Comparison of ENCODE assay signal across 10 cellular contexts in the genomic region with DNA sequence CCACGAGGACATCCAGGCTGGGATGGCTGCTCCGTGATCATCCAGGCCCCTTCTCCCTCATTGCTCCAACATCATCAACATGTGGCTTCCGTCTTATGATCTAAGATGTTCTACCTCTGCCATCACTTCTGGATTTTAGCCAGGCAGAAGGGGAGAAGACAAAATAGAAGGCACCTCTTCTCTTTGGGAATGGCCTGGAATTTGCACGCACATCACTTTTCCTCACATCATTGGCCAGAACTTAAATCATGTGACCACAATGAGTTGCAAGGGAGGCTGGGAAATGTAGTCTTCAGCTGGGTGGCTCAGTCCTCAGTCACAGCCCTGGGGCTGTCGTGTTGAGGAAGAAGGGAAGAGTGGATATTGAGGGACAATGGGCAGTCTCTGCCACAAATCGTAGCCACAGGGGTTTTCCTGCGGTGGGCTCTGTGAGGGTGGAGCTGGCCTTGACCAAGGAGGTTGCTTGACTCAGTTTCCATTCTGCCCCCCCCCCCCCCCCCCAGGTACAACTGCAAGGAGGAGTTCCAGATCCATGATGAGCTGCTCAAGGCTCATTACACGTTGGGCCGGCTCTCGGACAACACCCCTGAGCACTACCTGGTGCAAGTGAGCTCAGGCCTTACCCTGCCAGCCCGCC. TPM values are rescaled to one million over a fixed set of nuclear protein-coding genes. Genes with fewer than 3 reads are reported as not detected.
DNase-seq lines count a peak whose midpoint lies in the region; ATAC-seq, FAIRE-seq and TF ChIP-seq lines count a peak whose summit lies in the region.
"Had no signal": no experiment of that assay in that cellular context is flagged by ENCODE, and none has a peak within 500 bp of the region (broad histone marks: within the 10 kb centered on the region; RNA-seq: fewer than 3 reads in every experiment).

No MANE protein-coding gene starts in this region.

- H3K27me3 ChIP-seq in K562 (ENCODE audit: control insufficient read depth in 2 of 2, insufficient read depth in 2 of 2, low read length in 2 of 2) (peaks cover 2 to 38% of the 10 kb centered on the region in 2 experiments; a peak in 3 of 5 replicates), right lobe of liver (no peaks in the 10 kb centered on the region)

- in situ Hi-C loops in K562 (cut with MboI), result no loop called here

- intact Hi-C loops in K562 (cut with micrococcal nuclease), result loop anchor here (5.0 kb wide), 1 partner anchor 52 kb away; a partner anchor contains a TSS
- intact Hi-C loops in right lobe of liver (cut with DNase I), result no loop called here
- intact Hi-C loops in activated T-helper 2 cell treated with anti-CD3 and anti-CD28 coated beads, Interferon-gamma antibody, Interleukin-2, Interleukin-4, amounts not matched to agents 10 μg/mL and 5 μg/mL and 100 μg/mL, durations not matched to agents 14 hours and 24 hours and 36 hours (cut with micrococcal nuclease), result no loop called here

- no TSS peak for BruUV-seq in K562 (replicated peaks; lab: Mats Ljungman, UMichigan)

- FAIRE-seq in K562 (lab: Jason Lieb, UNC), result peak; percentile 99
- FAIRE-seq: endometrium had no signal

- no peak for TF ChIP-seq RAD21 in K562 (CRISPR knock-in tag; conservative IDR thresholded peaks at IDR 0.05 in 1 of 2, IDR thresholded peaks at IDR 0.05 in 1 of 2)

- H3K9me3 Mint-ChIP-seq in activated T-helper 2 cell treated with anti-CD3 and anti-CD28 coated beads, Interferon-gamma antibody, Interleukin-2, Interleukin-4, amounts not matched to agents 10 μg/mL and 5 μg/mL and 100 μg/mL, durations not matched to agents 14 hours and 24 hours and 36 hours, result no peaks in the 10 kb centered on the region
- no peaks in the 10 kb centered on the region for H3K9me3 Mint-ChIP-seq in type B pancreatic cell

- peak overlapping the region; percentile 77 for H3K4me2 ChIP-seq in K562 (ENCODE audit: insufficient read depth, low read length)

- H3K27me3 Mint-ChIP-seq in activated T-helper 2 cell treated with anti-CD3 and anti-CD28 coated beads, Interferon-gamma antibody, Interleukin-2, Interleukin-4, amounts not matched to agents 10 μg/mL and 5 μg/mL and 100 μg/mL, durations not matched to agents 14 hours and 24 hours and 36 hours (ENCODE audit: low read depth), result no peaks in the 10 kb centered on the region
- peaks cover 3% of the 10 kb centered on the region for H3K27me3 Mint-ChIP-seq in type B pancreatic cell

- H3K9me1 ChIP-seq in K562 (ENCODE audit: control insufficient read depth, insufficient read depth, low read length), result no peaks in the 10 kb centered on the region

- H3K9ac ChIP-seq in K562 (ENCODE audit: insufficient read depth in 1 of 2, low read depth in 2 of 2, low read length in 2 of 2), result no peak overlapping the region

- H3K27ac ChIP-seq in K562 (ENCODE audit: extremely low read depth, low read depth, low read length) (no peak overlapping the region), right lobe of liver (no peak overlapping the region)

- H3K9me3 ChIP-seq in K562 (replicated peaks; ENCODE audit: control insufficient read depth, insufficient read depth, low read depth, low read length) (no peaks in the 10 kb centered on the region), right lobe of liver (no peaks in the 10 kb centered on the region)

- H3K4me3 Mint-ChIP-seq in activated T-helper 2 cell treated with anti-CD3 and anti-CD28 coated beads, Interferon-gamma antibody, Interleukin-2, Interleukin-4, amounts not matched to agents 10 μg/mL and 5 μg/mL and 100 μg/mL, durations not matched to agents 14 hours and 24 hours and 36 hours (ENCODE audit: low read depth), result no peak overlapping the region
- H3K4me3 Mint-ChIP-seq in type B pancreatic cell, result no peak overlapping the region

- H3K36me3 Mint-ChIP-seq in activated T-helper 2 cell treated with anti-CD3 and anti-CD28 coated beads, Interferon-gamma antibody, Interleukin-2, Interleukin-4, amounts not matched to agents 10 μg/mL and 5 μg/mL and 100 μg/mL, durations not matched to agents 14 hours and 24 hours and 36 hours (ENCODE audit: low read depth), result no peaks in the 10 kb centered on the region
- H3K36me3 Mint-ChIP-seq in type B pancreatic cell, result peaks cover 3% of the 10 kb centered on the region

- H3K4me1 ChIP-seq in K562 (replicated peaks in 1 of 2; ENCODE audit: control insufficient read depth in 2 of 2, insufficient read depth in 2 of 2, low read length in 2 of 2), result peaks cover 6 to 11% of the 10 kb centered on the region in 2 experiments; a peak in 2 of 5 replicates
- no peaks in the 10 kb centered on the region for H3K4me1 ChIP-seq in right lobe of liver

- CTCF ChIA-PET in K562 (lab: Yijun Ruan, JAX; ENCODE audit: low intra/inter-chr PET ratio), result interaction anchor here (0.6 kb wide), 1 partner anchor 439 kb away, joined by 3 read pairs; no protein-coding TSS in a partner anchor

- POLR2A ChIA-PET in K562 (lab: Yijun Ruan, JAX), result interaction anchor here (0.5 to 1.7 kb wide), 5 partner anchors 13 to 408 kb away, joined by 3 to 6 read pairs (median 3); a partner anchor contains a TSS

- H3K4me3 ChIP-seq in K562 (no peak overlapping the region), right lobe of liver (no peak overlapping the region)

- H3K79me2 ChIP-seq in K562 (ENCODE audit: control insufficient read depth, insufficient read depth, low read length), result no peaks in the 10 kb centered on the region

- ATAC-seq in K562 (peak; percentile 97), right lobe of liver (peak; percentile 14 to 58 (median 43)), GM18870 (IDR thresholded peaks at IDR 0.05; ENCODE audit: unreplicated experiment) (no peak)

- no peak for TF ChIP-seq EP300 in K562 (IDR thresholded peaks at IDR 0.05; ENCODE audit: low read length)

- 24% methylated on average over 11 of the region's 11 CpGs for WGBS in K562 (ENCODE audit: insufficient coverage, low coverage, missing lambda C conversion rate)
- 77% methylated on average over 4 of the region's 11 CpGs for WGBS in right lobe of liver (ENCODE audit: insufficient coverage, low coverage, low lambda C conversion rate, missing lambda C conversion rate)

- peak overlapping the region; percentile 99 for H2AFZ ChIP-seq in K562 (ENCODE audit: low read depth, low read length)

- H4K20me1 ChIP-seq in K562 (replicated peaks; ENCODE audit: control insufficient read depth, insufficient read depth, low read length), result no peaks in the 10 kb centered on the region; the same call in 1 of the 2 replicates

- DNase-seq in EL (peak; percentile 72), HuH-7 (ENCODE audit: low spot score) (peak; percentile 55), K562 (ENCODE audit: extremely low read depth in 1 of 4, low spot score in 3 of 4) (peak; percentile 69 to 81 (median 75)), right lobe of liver (no peak), type B pancreatic cell (ENCODE audit: extremely low spot score, unreplicated experiment) (no peak)
- no peak for DNase-seq in activated T-helper 2 cell treated with anti-CD3 and anti-CD28 coated beads, Interferon-gamma antibody, Interleukin-2, Interleukin-4, amounts not matched to agents 10 μg/mL and 5 μg/mL and 100 μg/mL, durations not matched to agents 14 hours and 24 hours and 36 hours (ENCODE audit: low spot score)
- no peak for DNase-seq in activated CD4-positive, alpha-beta T cell treated with anti-CD3 and anti-CD28 coated beads for 4 hours
- DNase-seq: GOT3 had no signal

- TF ChIP-seq POLR2A in K562 (conservative IDR thresholded peaks at IDR 0.05) (no peak), right lobe of liver (IDR thresholded peaks at IDR 0.05) (no peak)

- no peak overlapping the region for H3K27ac Mint-ChIP-seq in activated T-helper 2 cell treated with anti-CD3 and anti-CD28 coated beads, Interferon-gamma antibody, Interleukin-2, Interleukin-4, amounts not matched to agents 10 μg/mL and 5 μg/mL and 100 μg/mL, durations not matched to agents 14 hours and 24 hours and 36 hours
- no peak overlapping the region for H3K27ac Mint-ChIP-seq in type B pancreatic cell

- no peaks in the 10 kb centered on the region for H3K4me1 Mint-ChIP-seq in activated T-helper 2 cell treated with anti-CD3 and anti-CD28 coated beads, Interferon-gamma antibody, Interleukin-2, Interleukin-4, amounts not matched to agents 10 μg/mL and 5 μg/mL and 100 μg/mL, durations not matched to agents 14 hours and 24 hours and 36 hours (ENCODE audit: low read depth)
- no peaks in the 10 kb centered on the region for H3K4me1 Mint-ChIP-seq in type B pancreatic cell (ENCODE audit: unreplicated experiment)

- H3K36me3 ChIP-seq in K562 (ENCODE audit: control insufficient read depth, insufficient read depth, low read length) (no peaks in the 10 kb centered on the region), right lobe of liver (no peaks in the 10 kb centered on the region)

- no peak for TF ChIP-seq CTCF in K562 (IDR thresholded peaks at IDR 0.05 in 2 of 3, conservative IDR thresholded peaks at IDR 0.05 in 1 of 3; ENCODE audit: insufficient read depth in 2 of 3, low read depth in 1 of 3, low read length in 3 of 3)
- TF ChIP-seq CTCF in right lobe of liver (IDR thresholded peaks at IDR 0.05), result no peak
- no peak for TF ChIP-seq CTCF in type B pancreatic cell (conservative IDR thresholded peaks at IDR 0.05)

TF ChIP-seq in K562, 482 proteins besides CTCF, POLR2A, EP300 and RAD21 (continues in another document):
- peak; percentile 90 for TF ChIP-seq CREM (IDR thresholded peaks at IDR 0.05; ENCODE audit: low read depth)
- TF ChIP-seq TBL1XR1 (IDR thresholded peaks at IDR 0.05; ENCODE audit: low read length in 2 of 2), result no peak

RNA-seq across cellular contexts. Expression of a gene that starts 50.3 kb away (rescaled TPM):
- total RNA-seq in K562 (2011; cell fraction: chromatin; rRNA removed; ENCODE audit: low replicate concordance), result 0.14 and 0.72 TPM in 2 replicates
- total RNA-seq in K562 (2011; cell fraction: nucleolus; rRNA removed), result 0.26 and 0.67 TPM in 2 replicates
- 0.15 and 0.29 TPM in 2 replicates for total RNA-seq in K562 (2011; cell fraction: nucleoplasm; rRNA removed)
- total RNA-seq in K562 (2014; rRNA removed), result 0.09 and 0.16 TPM in 2 replicates
- total RNA-seq in K562 (2014; rRNA removed; fragmentation: Illumina TruSeq; extraction: Trizol), result 0.03 and 0.07 TPM in 2 replicates
- 0.04 and 0.07 TPM in 2 replicates for total RNA-seq in K562 (2015; rRNA removed; fragmentation: Illumina TruSeq; extraction: Trizol)
- total RNA-seq in K562 (2021), result 0.27 and 0.29 TPM in 2 replicates
- polyA plus RNA-seq in K562 (2011; rRNA removed), result 0.13 and 0.26 TPM in 2 replicates
- polyA plus RNA-seq in K562 (2011; cell fraction: cytosol; rRNA removed), result 0.18 and 0.25 TPM in 2 replicates
- 0.53 and 0.81 TPM in 2 replicates for polyA plus RNA-seq in K562 (2011; cell fraction: nucleus; rRNA removed)
- 0.08 and 0.11 TPM in 2 replicates for polyA plus RNA-seq in K562 (2012)
- 0.03 and 0.15 TPM in 2 replicates for polyA plus RNA-seq in K562 (2014; fragmentation: Illumina TruSeq; extraction: Trizol)
- polyA plus RNA-seq in K562 (2014; fragmentation: Nextera tagmentation; extraction: Ambion mirVana), result not detected
- 0.13 and 0.15 TPM in 2 replicates for polyA plus RNA-seq in K562 (2014; rRNA removed)
- 0.15 and 0.25 TPM in 2 replicates for polyA minus RNA-seq in K562 (2011; rRNA and poly(A)+ RNA removed)
- 0.19 TPM in 1 of 2 replicates, not detected in the other for polyA minus RNA-seq in K562 (2011; cell fraction: cytosol; rRNA and poly(A)+ RNA removed)
- polyA minus RNA-seq in K562 (2011; cell fraction: nucleus; rRNA and poly(A)+ RNA removed), result under 0.01 and 0.44 TPM in 2 replicates
- total RNA-seq in right lobe of liver, result 1 to 10 TPM in 4 of 6 experiments, under 1 TPM in 2; 0.81 to 2.9 (median 1.3) TPM
- total RNA-seq in activated T-helper 2 cell treated with anti-CD3 and anti-CD28 coated beads, Interferon-gamma antibody, Interleukin-2, Interleukin-4, amounts not matched to agents 10 μg/mL and 5 μg/mL and 100 μg/mL, durations not matched to agents 14 hours and 24 hours and 36 hours, result 2.1 and 2.3 TPM in 2 replicates
- 0.43 and 9.6 TPM in 2 replicates for total RNA-seq in type B pancreatic cell (ENCODE audit: low replicate concordance)

Comparison
In these comparisons a context has a peak if more than half of its experiments do, and no peak if none do; other contexts are left out.
1. DNase-seq: peak in EL (single experiment), HuH-7 (single experiment) and K562 (4 of 4); none in right lobe of liver (0 of 3), activated T-helper 2 cell treated with anti-CD3 and anti-CD28 coated beads, Interferon-gamma antibody, Interleukin-2, Interleukin-4, amounts not matched to agents 10 μg/mL and 5 μg/mL and 100 μg/mL, durations not matched to agents 14 hours and 24 hours and 36 hours (single experiment), type B pancreatic cell (single experiment) and activated CD4-positive, alpha-beta T cell treated with anti-CD3 and anti-CD28 coated beads for 4 hours (0 of 2).